Comparison of ENCODE assay signal across 1 cellular context in genomic region chr22:35343664-35344550, GRCh38.
TF ChIP-seq lines count a peak whose summit lies in the region.

No MANE protein-coding gene starts in this region.

TF ChIP-seq in HCT116, 20 proteins besides CTCF, POLR2A, EP300 and RAD21:
- TF ChIP-seq EGR1 (IDR thresholded peaks at IDR 0.05; ENCODE audit: low read depth) (no peak), SIN3A (IDR thresholded peaks at IDR 0.05; ENCODE audit: low read depth) (no peak), EZH2phosphoT487 (IDR thresholded peaks at IDR 0.05; ENCODE audit: borderline replicate concordance) (no peak), SRF (IDR thresholded peaks at IDR 0.05; ENCODE audit: low read depth) (no peak), YY1 (IDR thresholded peaks at IDR 0.05; ENCODE audit: extremely low read depth, insufficient replicate concordance, low read depth, low read length) (no peak), CEBPB (IDR thresholded peaks at IDR 0.05; ENCODE audit: low read depth) (no peak), ELF1 (IDR thresholded peaks at IDR 0.05; ENCODE audit: borderline replicate concordance, low read depth) (no peak)
